8 cellular contexts compared by ENCODE assay signal in the genomic region with DNA sequence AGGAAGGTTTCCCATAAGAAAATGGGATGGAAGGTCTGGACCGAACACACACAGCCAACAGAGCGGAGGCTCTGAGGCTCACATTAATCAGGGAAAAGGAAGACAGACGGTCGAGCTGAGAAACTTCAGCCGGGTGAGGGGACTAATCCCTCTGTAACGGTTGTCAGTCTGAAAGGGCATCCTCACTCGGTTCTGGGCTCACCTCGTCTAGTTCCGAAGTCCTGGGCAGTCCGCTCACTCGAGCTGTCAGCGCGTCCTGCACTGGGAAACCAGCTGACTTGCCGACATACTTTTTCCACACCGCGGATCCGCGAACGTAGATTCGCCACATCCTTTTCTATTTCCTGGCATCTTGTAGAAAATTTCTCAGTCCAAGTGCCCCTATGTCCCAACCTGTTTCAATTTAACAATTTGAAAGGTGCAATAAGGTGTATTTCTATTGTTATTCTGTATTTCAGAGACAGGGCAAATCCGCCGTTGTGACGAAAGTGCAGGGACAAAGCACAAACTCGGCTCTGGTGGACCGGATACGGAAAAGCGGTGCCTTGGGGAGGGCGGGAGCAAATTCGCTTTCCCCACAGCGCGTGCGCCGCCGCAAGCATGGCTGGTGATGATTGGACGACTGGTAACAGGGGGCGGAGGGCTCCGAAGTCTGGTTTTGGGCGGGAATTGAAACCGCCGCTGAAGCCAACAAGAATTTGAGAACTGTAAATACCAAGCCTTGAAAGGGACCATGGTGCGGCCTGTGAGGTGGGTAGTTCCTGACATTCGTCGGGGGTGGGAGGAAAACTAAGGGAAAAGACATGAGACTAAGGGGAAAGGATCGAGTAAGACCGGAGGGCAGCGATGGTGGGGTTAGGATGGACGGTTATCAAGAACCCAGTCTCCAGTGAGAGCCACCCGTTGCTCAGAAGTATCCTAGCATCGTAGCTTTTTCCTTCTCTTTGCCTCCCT. TPM values are rescaled to one million over a fixed set of nuclear protein-coding genes. Genes with fewer than 3 reads are reported as not detected.
DNase-seq lines count a peak whose midpoint lies in the region; ATAC-seq and TF ChIP-seq lines count a peak whose summit lies in the region.

A gene with protein sequence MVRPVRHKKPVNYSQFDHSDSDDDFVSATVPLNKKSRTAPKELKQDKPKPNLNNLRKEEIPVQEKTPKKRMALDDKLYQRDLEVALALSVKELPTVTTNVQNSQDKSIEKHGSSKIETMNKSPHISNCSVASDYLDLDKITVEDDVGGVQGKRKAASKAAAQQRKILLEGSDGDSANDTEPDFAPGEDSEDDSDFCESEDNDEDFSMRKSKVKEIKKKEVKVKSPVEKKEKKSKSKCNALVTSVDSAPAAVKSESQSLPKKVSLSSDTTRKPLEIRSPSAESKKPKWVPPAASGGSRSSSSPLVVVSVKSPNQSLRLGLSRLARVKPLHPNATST (plus strand): TSS at position 684 of the 954 bp plus-strand sequence. CDS start 50 bp downstream, at position 734.

- intact Hi-C loops in activated CD4-positive, alpha-beta T cell treated with anti-CD3 and anti-CD28 coated beads, Interleukin-2, amount 10 ng/mL, durations not matched to agents 24 days and 14 days (cut with micrococcal nuclease), result loop anchor here (1.0 to 5.0 kb wide), 4 partner anchors 32 to 666 kb away; a partner anchor contains a TSS
- intact Hi-C loops in colonic mucosa (cut with DNase I), result no loop called here

- H3K9me3 ChIP-seq in BE2C (no peaks in the 10 kb centered on the region), colonic mucosa (no peaks in the 10 kb centered on the region)

- no peaks in the 10 kb centered on the region for H3K9me3 Mint-ChIP-seq in activated CD4-positive, alpha-beta T cell treated with anti-CD3 and anti-CD28 coated beads, Interleukin-2, amount 10 ng/mL, durations not matched to agents 24 days and 14 days

- H3K27me3 Mint-ChIP-seq in activated CD4-positive, alpha-beta T cell treated with anti-CD3 and anti-CD28 coated beads, Interleukin-2, amount 10 ng/mL, durations not matched to agents 24 days and 14 days, result no peaks in the 10 kb centered on the region

- H3K36me3 ChIP-seq in BE2C, result peaks cover 15% of the 10 kb centered on the region
- no peaks in the 10 kb centered on the region for H3K36me3 ChIP-seq in colonic mucosa

- H3K27me3 ChIP-seq in BE2C, result no peaks in the 10 kb centered on the region
- H3K27me3 ChIP-seq in colonic mucosa, result no peaks in the 10 kb centered on the region
- no peaks in the 10 kb centered on the region for H3K27me3 ChIP-seq in layer of hippocampus (ENCODE audit: control insufficient read depth, insufficient read depth, low read length)

- TF ChIP-seq CTCF in BE2C (IDR thresholded peaks at IDR 0.05; ENCODE audit: low read depth, low read length) (no peak), colonic mucosa (IDR thresholded peaks at IDR 0.05) (no peak)

- peak within 1 kb of the TSS; percentile 68 to 88 for H3K9ac ChIP-seq in colonic mucosa (ENCODE audit: low read depth in 2 of 2, low read length in 2 of 2)

- H3K27ac ChIP-seq in colonic mucosa (peak within 1 kb of the TSS; percentile 82), layer of hippocampus (ENCODE audit: low read depth, low read length) (peak within 1 kb of the TSS; percentile 92)

- H3K4me3 Mint-ChIP-seq in activated CD4-positive, alpha-beta T cell treated with anti-CD3 and anti-CD28 coated beads, Interleukin-2, amount 10 ng/mL, durations not matched to agents 24 days and 14 days, result peak within 1 kb of the TSS; percentile 96

- H3K4me1 ChIP-seq in BE2C, result no peaks in the 10 kb centered on the region
- peaks cover 8% of the 10 kb centered on the region for H3K4me1 ChIP-seq in colonic mucosa

- DNase-seq in BE2C (peak; percentile 95), NCI-H526 treated with DMSO at 0.1 percent for 48 hours (lab: John Stamatoyannopoulos, UW) (peak; percentile 94), colonic mucosa (peak; percentile 96)
- peak; percentile 98 for DNase-seq in activated CD4-positive, alpha-beta T cell treated with anti-CD3 and anti-CD28 coated beads, Interleukin-2, amount 10 ng/mL, durations not matched to agents 24 days and 14 days
- DNase-seq in stimulated activated CD4-positive, alpha-beta T cell treated with anti-CD3 and anti-CD28 coated beads, Interleukin-1b, Interleukin-23, amount 100 ng/mL, for 4 hours (ENCODE audit: low read depth in 2 of 2), result peak; percentile 84 to 93

- H3K4me1 Mint-ChIP-seq in activated CD4-positive, alpha-beta T cell treated with anti-CD3 and anti-CD28 coated beads, Interleukin-2, amount 10 ng/mL, durations not matched to agents 24 days and 14 days, result peaks cover 29% of the 10 kb centered on the region

- peak; percentile 89 for ATAC-seq in GM19324 (IDR thresholded peaks at IDR 0.05; ENCODE audit: low FRiP score, unreplicated experiment)
- ATAC-seq in HG03469 (IDR thresholded peaks at IDR 0.05; ENCODE audit: unreplicated experiment), result peak; percentile 62

- H3K4me3 ChIP-seq in BE2C (ENCODE audit: low read depth, low read length), result peak within 1 kb of the TSS; percentile 96
- peak within 1 kb of the TSS; percentile 72 for H3K4me3 ChIP-seq in colonic mucosa

- H3K36me3 Mint-ChIP-seq in activated CD4-positive, alpha-beta T cell treated with anti-CD3 and anti-CD28 coated beads, Interleukin-2, amount 10 ng/mL, durations not matched to agents 24 days and 14 days (ENCODE audit: low read depth), result peaks cover 6% of the 10 kb centered on the region

- peak within 1 kb of the TSS; percentile 93 for H3K27ac Mint-ChIP-seq in activated CD4-positive, alpha-beta T cell treated with anti-CD3 and anti-CD28 coated beads, Interleukin-2, amount 10 ng/mL, durations not matched to agents 24 days and 14 days

RNA-seq across cellular contexts. Expression of the gene that starts here (rescaled TPM):
- polyA plus RNA-seq in BE2C (2012; ENCODE audit: insufficient read depth, insufficient read length, low read depth), result 5.7 TPM
- total RNA-seq in activated CD4-positive, alpha-beta T cell treated with anti-CD3 and anti-CD28 coated beads, Interleukin-2, amount 10 ng/mL, durations not matched to agents 24 days and 14 days, result 31.4 and 35.8 TPM in 2 replicates
- total RNA-seq in colonic mucosa, result 10 to 100 TPM in 1 of 2 donors, 1 to 10 TPM in 1; 6.6 to 22.3 TPM

Comparison
In these comparisons a context has a peak if more than half of its experiments do, and no peak if none do; other contexts are left out.
1. Peak in every context shown above with its lines: DNase-seq, ATAC-seq, H3K4me3 ChIP-seq and H3K27ac ChIP-seq.